ENCODE assay signal across 22 cellular contexts in genomic region chr16:84278968-84279367, GRCh38. TPM values are rescaled to one million over a fixed set of nuclear protein-coding genes. Genes with fewer than 3 reads are reported as not detected.
A peak's percentile ranks its signal among the peaks of the same experiment; 100 is the strongest.
DNase-seq lines count a peak whose midpoint lies in the region; ATAC-seq and TF ChIP-seq lines count a peak whose summit lies in the region.
"Had no signal": no experiment of that assay in that cellular context is flagged by ENCODE, and none has a peak within 500 bp of the region (broad histone marks: within the 10 kb centered on the region; RNA-seq: fewer than 3 reads in every experiment).

No MANE protein-coding gene starts in this region.

- H3K9ac ChIP-seq in IMR-90 (ENCODE audit: low read depth, low read length) = no peak overlapping the region

- DNase-seq in IMR-90 = no peak
- DNase-seq in SK-N-DZ (ENCODE audit: low spot score) = peak; percentile 81
- peak in 39 of 51 donors; percentile 5 to 78 (median 36) for DNase-seq in hypothalamus (lab: John Stamatoyannopoulos, UW)
- DNase-seq in pons (ENCODE audit: low spot score) = peak; percentile 86
- no peak for DNase-seq in stimulated activated naive CD4-positive, alpha-beta T cell treated with Interleukin-2 at 50 U/mL for 16 hours (lab: John Stamatoyannopoulos, UW)
- DNase-seq in vagina (ENCODE audit: extremely low spot score in 2 of 2) = no peak
- DNase-seq in stimulated activated CD4-positive, alpha-beta T cell treated with anti-CD3 and anti-CD28 coated beads, Interleukin-1b, Interleukin-23, amount 100 ng/mL, for 48 hours = no peak
- DNase-seq: activated CD4-positive, alpha-beta T cell treated with anti-CD3 and anti-CD28 coated beads for 1 hour; COR-L47; foreskin melanocyte; Kasumi-1; left ventricle myocardium superior; NCI-H1105; pancreas; stimulated activated CD4-positive, alpha-beta T cell treated with anti-CD3 and anti-CD28 coated beads, Interleukin-2, amount 100 ng/mL, for 48 hours; stimulated activated naive CD8-positive, alpha-beta T cell treated with anti-CD3 and anti-CD28 coated beads, Interleukin-15, amount 100 ng/mL, for 72 hours; T1000; upper lobe of left lung had no signal

- H3K27ac ChIP-seq in IMR-90 (ENCODE audit: insufficient read depth, low read length) (no peak overlapping the region), vagina (no peak overlapping the region)
- H3K27ac ChIP-seq: pancreas, upper lobe of left lung had no signal

- H3K36me3 ChIP-seq in IMR-90 (ENCODE audit: control insufficient read depth, insufficient read depth, low read length) = no peaks in the 10 kb centered on the region
- no peaks in the 10 kb centered on the region for H3K36me3 ChIP-seq in vagina
- H3K36me3 ChIP-seq: pancreas, upper lobe of left lung had no signal

- no peak for TF ChIP-seq RAD21 in IMR-90 (IDR thresholded peaks at IDR 0.05; ENCODE audit: low read length)

- H3K4ac ChIP-seq in IMR-90 (ENCODE audit: low read depth, low read length) = peak overlapping the region; percentile 12; the same call in 1 of the 2 replicates

- peak overlapping the region; percentile 52; the same call in 1 of the 2 replicates for H2BK120ac ChIP-seq in IMR-90 (ENCODE audit: low read depth, low read length)

- no peak overlapping the region for H3K56ac ChIP-seq in IMR-90 (ENCODE audit: extremely low read depth, insufficient read depth, low read length)

- H4K91ac ChIP-seq in IMR-90 (ENCODE audit: insufficient read depth, low read depth, low read length) = no peak overlapping the region

- intact Hi-C loops in IMR-90 (cut with micrococcal nuclease) (no loop called here), vagina (cut with DNase I) (loop anchor here (5.0 kb wide), 1 partner anchor 203 kb away; no protein-coding TSS in a partner anchor)

- peak overlapping the region in 1 of 2 experiments; percentile 25; a peak in 2 of 4 replicates for H4K8ac ChIP-seq in IMR-90 (ENCODE audit: low read depth in 2 of 2, low read length in 2 of 2)

- H2AK9ac ChIP-seq in IMR-90 (replicated peaks; ENCODE audit: low read depth, low read length, poor library complexity) = no peak overlapping the region

- H2BK5ac ChIP-seq in IMR-90 (ENCODE audit: low read depth, low read length, poor library complexity, severe bottlenecking) = no peak overlapping the region

- H3K9me1 ChIP-seq in IMR-90 (ENCODE audit: insufficient read depth, low read length) = no peaks in the 10 kb centered on the region

- no peak for TF ChIP-seq POLR2A in IMR-90 (IDR thresholded peaks at IDR 0.05; ENCODE audit: low read depth, low read length)
- no peak for TF ChIP-seq POLR2A in vagina (IDR thresholded peaks at IDR 0.05)

- no peak overlapping the region for H2BK15ac ChIP-seq in IMR-90 (ENCODE audit: low read depth, low read length)

- H3K18ac ChIP-seq in IMR-90 (ENCODE audit: low read depth, low read length) = no peak overlapping the region; the same call in 1 of the 2 replicates

- H3K9me3 ChIP-seq in IMR-90 (ENCODE audit: control insufficient read depth, insufficient read depth, low read length) (no peaks in the 10 kb centered on the region), vagina (no peaks in the 10 kb centered on the region)
- H3K9me3 ChIP-seq: pancreas, upper lobe of left lung had no signal

- no peak for TF ChIP-seq CTCF in IMR-90 (conservative IDR thresholded peaks at IDR 0.05; ENCODE audit: low read depth, low read length)
- TF ChIP-seq CTCF in vagina (IDR thresholded peaks at IDR 0.05) = no peak

- POLR2A ChIA-PET in IMR-90 (lab: Charles Lee; ENCODE audit: unreplicated experiment) = no interaction called here

- H3K4me2 ChIP-seq in IMR-90 (ENCODE audit: low read depth, low read length) = no peak overlapping the region

- CTCF ChIA-PET in IMR-90 (lab: Yijun Ruan, JAX) = interaction anchor here (0.6 to 2.3 kb wide), 3 partner anchors 29 to 50 kb away, joined by 3 to 8 read pairs (median 5); no protein-coding TSS in a partner anchor

- 0 out of 2 replicates have a peak overlapping the region, but pooled peaks have one; percentile 1 for H4K5ac ChIP-seq in IMR-90 (ENCODE audit: low read depth, low read length)

- BruUV-seq in IMR-90 (replicated peaks; lab: Mats Ljungman, UMichigan) = no TSS peak

- H2AK5ac ChIP-seq in IMR-90 (ENCODE audit: low read depth, low read length) = peak overlapping the region; percentile 11

- ATAC-seq in IMR-90 (ENCODE audit: low read depth) (no peak), GM19351 (IDR thresholded peaks at IDR 0.05; ENCODE audit: unreplicated experiment) (no peak)
- ATAC-seq: left ventricle myocardium superior; pancreas; stimulated activated naive CD8-positive, alpha-beta T cell treated with anti-CD3 and anti-CD28 coated beads, Interleukin-15, amount 100 ng/mL, for 72 hours had no signal

- H3K23ac ChIP-seq in IMR-90 (ENCODE audit: low read depth, low read length) = no peak overlapping the region

- H2AFZ ChIP-seq in IMR-90 (replicated peaks; ENCODE audit: low read length, poor library complexity) = no peak overlapping the region

- no peaks in the 10 kb centered on the region for H3K79me1 ChIP-seq in IMR-90 (ENCODE audit: low read depth in 1 of 2, low read length in 2 of 2)

- dilution Hi-C loops in IMR-90 (cut with HindIII; ENCODE audit: low sequenced_read_pairs, unreplicated experiment) = no loop called here

- peaks cover 12% of the 10 kb centered on the region for H3K27me3 ChIP-seq in IMR-90 (ENCODE audit: control insufficient read depth, insufficient read depth, low read length)
- no peaks in the 10 kb centered on the region for H3K27me3 ChIP-seq in vagina
- H3K27me3 ChIP-seq: upper lobe of left lung had no signal

- 60% methylated on average over 1 of the region's 6 CpGs; no CpG with 5 or more reads in 1 of the 2 experiments for WGBS in IMR-90 (ENCODE audit: extremely low coverage in 2 of 2, insufficient read length in 1 of 2), 2 experiments

- in situ Hi-C loops in IMR-90 (cut with MboI; ENCODE audit: low sequenced_read_pairs) = loop anchor here (25.0 kb wide), 2 partner anchors 358 to 433 kb away; partner anchors contain the start of gene KLHL36

- H3K4me3 ChIP-seq in IMR-90 (ENCODE audit: insufficient read depth, low read depth, low read length) = no peak overlapping the region
- H3K4me3 ChIP-seq in vagina = no peak overlapping the region
- H3K4me3 ChIP-seq: pancreas, upper lobe of left lung had no signal

- H3K14ac ChIP-seq in IMR-90 (replicated peaks; ENCODE audit: low read depth, low read length) = no peak overlapping the region

- H2BK20ac ChIP-seq in IMR-90 (ENCODE audit: low read depth, low read length) = no peak overlapping the region

- H3K4me1 ChIP-seq in IMR-90 (ENCODE audit: control insufficient read depth, insufficient read depth, low read length) (peaks cover 5% of the 10 kb centered on the region; the same call in 1 of the 2 replicates), vagina (peaks cover 8% of the 10 kb centered on the region)
- H3K4me1 ChIP-seq: pancreas had no signal

- no peaks in the 10 kb centered on the region for H4K20me1 ChIP-seq in IMR-90 (ENCODE audit: insufficient read depth, low read length)

TF ChIP-seq in IMR-90, 13 proteins besides CTCF, POLR2A, EP300 and RAD21:
- TF ChIP-seq MAFK (IDR thresholded peaks at IDR 0.05; ENCODE audit: low read depth, low read length) = no peak
- no peak for TF ChIP-seq CEBPB (IDR thresholded peaks at IDR 0.05; ENCODE audit: low read depth, low read length)
- no peak for TF ChIP-seq NFE2L2 (IDR thresholded peaks at IDR 0.05; ENCODE audit: low read depth, low read length)
- TF ChIP-seq BHLHE40 (IDR thresholded peaks at IDR 0.05; ENCODE audit: low read depth, low read length) = no peak
- TF ChIP-seq MAZ (IDR thresholded peaks at IDR 0.05; ENCODE audit: borderline replicate concordance, low read depth, low read length) = no peak
- TF ChIP-seq RFX5 (IDR thresholded peaks at IDR 0.05; ENCODE audit: low read depth, low read length) = no peak
- TF ChIP-seq USF2 (IDR thresholded peaks at IDR 0.05; ENCODE audit: low read depth, low read length) = no peak
- TF ChIP-seq SMC3 (IDR thresholded peaks at IDR 0.05; ENCODE audit: low read depth, low read length) = no peak
- no peak for TF ChIP-seq ELK1 (IDR thresholded peaks at IDR 0.05; ENCODE audit: borderline replicate concordance, low read depth, low read length)
- no peak for TF ChIP-seq CHD1 (IDR thresholded peaks at IDR 0.05; ENCODE audit: low read depth, low read length)
- TF ChIP-seq RCOR1 (IDR thresholded peaks at IDR 0.05; ENCODE audit: insufficient replicate concordance, low read length) = no peak
- TF ChIP-seq FOS (IDR thresholded peaks at IDR 0.05; ENCODE audit: low read depth, low read length) = no peak
- no peak for TF ChIP-seq MXI1 (IDR thresholded peaks at IDR 0.05; ENCODE audit: borderline replicate concordance, low read depth, low read length)

RNA-seq across cellular contexts. Expression of gene WFDC1, which starts 15.7 kb away (rescaled TPM):
- 4.7 and 5.0 TPM in 2 replicates for total RNA-seq in IMR-90 (2012; rRNA removed)
- polyA plus RNA-seq in IMR-90 (2012; rRNA removed) = 6.8 and 7.0 TPM in 2 replicates
- 3.9 and 5.8 TPM in 2 replicates for polyA plus RNA-seq in IMR-90 (2012; cell fraction: cytosol; rRNA removed)
- 4.6 and 4.9 TPM in 2 replicates for polyA plus RNA-seq in IMR-90 (2012; cell fraction: nucleus; rRNA removed; ENCODE audit: low replicate concordance)
- not detected in 2 replicates for polyA plus RNA-seq in SK-N-DZ (2014; cell fraction: cytosol; rRNA removed)
- polyA plus RNA-seq in SK-N-DZ (2014; cell fraction: nucleus; rRNA removed) = not detected in 2 replicates
- 12.0 TPM for total RNA-seq in vagina
- total RNA-seq: Daoy, endothelial cell of umbilical vein, RPMI7951 had no signal
- polyA plus RNA-seq: endothelial cell of umbilical vein had no signal

RNA-seq across cellular contexts. Expression of gene KCNG4, which starts 39.2 kb away (rescaled TPM):
- not detected in 2 replicates for total RNA-seq in IMR-90 (2012; rRNA removed)
- not detected in 2 replicates for polyA plus RNA-seq in IMR-90 (2012; rRNA removed)
- not detected in 2 replicates for polyA plus RNA-seq in IMR-90 (2012; cell fraction: cytosol; rRNA removed)
- polyA plus RNA-seq in IMR-90 (2012; cell fraction: nucleus; rRNA removed; ENCODE audit: low replicate concordance) = not detected in 2 replicates
- polyA plus RNA-seq in SK-N-DZ (2014; cell fraction: cytosol; rRNA removed) = not detected in 2 replicates
- polyA plus RNA-seq in SK-N-DZ (2014; cell fraction: nucleus; rRNA removed) = not detected in 2 replicates
- not detected for total RNA-seq in vagina
- total RNA-seq: Daoy, endothelial cell of umbilical vein, left ventricle myocardium superior, pancreas, RPMI7951, upper lobe of left lung had no signal
- polyA plus RNA-seq: endothelial cell of umbilical vein had no signal

Comparison
In these comparisons a context has a peak if more than half of its experiments do, and no peak if none do; other contexts are left out.
1. DNase-seq: peak in SK-N-DZ (single experiment), hypothalamus (39 of 51) and pons (single experiment); none in IMR-90 (single experiment), stimulated activated naive CD4-positive, alpha-beta T cell treated with Interleukin-2 at 50 U/mL for 16 hours (single experiment), vagina (0 of 2) and stimulated activated CD4-positive, alpha-beta T cell treated with anti-CD3 and anti-CD28 coated beads, Interleukin-1b, Interleukin-23, amount 100 ng/mL, for 48 hours (single experiment).